Comparison of ENCODE assay signal across 18 cellular contexts in genomic region chr4:169399976-169400767, GRCh38.
DNase-seq lines count a peak whose midpoint lies in the region; ATAC-seq and TF ChIP-seq lines count a peak whose summit lies in the region.
"Had no signal": no experiment of that assay in that cellular context is flagged by ENCODE, and none has a peak within 500 bp of the region (broad histone marks: within the 10 kb centered on the region; RNA-seq: fewer than 3 reads in every experiment).

No MANE protein-coding gene starts in this region.

- H3K27ac ChIP-seq in OCI-LY3 (ENCODE audit: low read length) (no peak overlapping the region), prostate gland (no peak overlapping the region)
- H3K27ac ChIP-seq: adrenal gland, esophagus muscularis mucosa, left lung had no signal

- no peak overlapping the region for H2AFZ ChIP-seq in OCI-LY3 (ENCODE audit: low read depth, low read length)

- H4K20me1 ChIP-seq in OCI-LY3 (ENCODE audit: insufficient read depth, low read length): no peaks in the 10 kb centered on the region

- intact Hi-C loops in cardiac septum (cut with DNase I): no loop called here
- intact Hi-C loops in prostate gland (cut with DNase I): no loop called here

- WGBS in prostate gland: 95% methylated on average over 1 of the region's 1 CpG

- H3K27me3 ChIP-seq in OCI-LY3 (ENCODE audit: low read depth, low read length) (no peaks in the 10 kb centered on the region), prostate gland (replicated peaks; ENCODE audit: insufficient read depth) (no peaks in the 10 kb centered on the region)
- H3K27me3 ChIP-seq: adrenal gland, esophagus muscularis mucosa, left lung had no signal

- DNase-seq in GM12865 (ENCODE audit: low read depth): peak; percentile 45
- DNase-seq in activated T-cell treated with anti-CD3 and anti-CD28 coated beads, Interleukin-2, amount 50 U/mL, for 1 hour: no peak
- no peak for DNase-seq in cardiac septum (ENCODE audit: low spot score)
- DNase-seq in SIG-M5 (lab: John Stamatoyannopoulos, UW): no peak
- no peak for DNase-seq in prostate gland (ENCODE audit: low spot score)
- DNase-seq: activated CD4-positive, alpha-beta T cell treated with anti-CD3 and anti-CD28 coated beads, Interleukin-2, amount 10 ng/mL, durations not matched to agents 24 days and 14 days; adrenal gland; hypothalamus; left lung; NCI-H2029 treated with DMSO at 0.1 percent for 48 hours; NCI-H526 treated with DMSO at 0.1 percent for 48 hours; posterior cingulate gyrus; substantia nigra had no signal

- H3K4me3 ChIP-seq in GM12865 (ENCODE audit: low read depth, low read length) (no peak overlapping the region), OCI-LY3 (ENCODE audit: low read length) (no peak overlapping the region), prostate gland (no peak overlapping the region)
- H3K4me3 ChIP-seq: adrenal gland, esophagus muscularis mucosa, left lung had no signal

- H3K4me1 ChIP-seq in OCI-LY3 (ENCODE audit: low read length) (peaks cover 12% of the 10 kb centered on the region), prostate gland (replicated peaks) (no peaks in the 10 kb centered on the region)

- no peak for TF ChIP-seq CTCF in GM12865 (IDR thresholded peaks at IDR 0.05; ENCODE audit: insufficient read depth, low read depth, low read length, missing control alignments)
- no peak for TF ChIP-seq CTCF in OCI-LY3 (IDR thresholded peaks at IDR 0.05; ENCODE audit: low read depth, low read length)
- no peak for TF ChIP-seq CTCF in prostate gland (IDR thresholded peaks at IDR 0.05)

- ATAC-seq in GM19455 (IDR thresholded peaks at IDR 0.05; ENCODE audit: unreplicated experiment) (peak; percentile 52), HG02981 (IDR thresholded peaks at IDR 0.05; ENCODE audit: unreplicated experiment) (peak; percentile 59)
- ATAC-seq: left lung, Right ventricle myocardium inferior had no signal

- H3K36me3 ChIP-seq in OCI-LY3 (replicated peaks; ENCODE audit: low read depth, low read length): no peaks in the 10 kb centered on the region
- no peaks in the 10 kb centered on the region for H3K36me3 ChIP-seq in prostate gland
- H3K36me3 ChIP-seq: adrenal gland, left lung had no signal

- no peaks in the 10 kb centered on the region for H3K79me2 ChIP-seq in OCI-LY3 (ENCODE audit: low read length)

- H3K4me2 ChIP-seq in OCI-LY3 (ENCODE audit: low read length): peak overlapping the region; percentile 26

- H3K9ac ChIP-seq in OCI-LY3 (ENCODE audit: low read length): no peak overlapping the region

- TF ChIP-seq POLR2A in prostate gland (IDR thresholded peaks at IDR 0.05): no peak

- no peaks in the 10 kb centered on the region for H3K9me3 ChIP-seq in OCI-LY3 (ENCODE audit: insufficient read depth, low read length)
- H3K9me3 ChIP-seq in prostate gland: no peaks in the 10 kb centered on the region
- H3K9me3 ChIP-seq: adrenal gland, esophagus muscularis mucosa, left lung had no signal
